In the genomic region with DNA sequence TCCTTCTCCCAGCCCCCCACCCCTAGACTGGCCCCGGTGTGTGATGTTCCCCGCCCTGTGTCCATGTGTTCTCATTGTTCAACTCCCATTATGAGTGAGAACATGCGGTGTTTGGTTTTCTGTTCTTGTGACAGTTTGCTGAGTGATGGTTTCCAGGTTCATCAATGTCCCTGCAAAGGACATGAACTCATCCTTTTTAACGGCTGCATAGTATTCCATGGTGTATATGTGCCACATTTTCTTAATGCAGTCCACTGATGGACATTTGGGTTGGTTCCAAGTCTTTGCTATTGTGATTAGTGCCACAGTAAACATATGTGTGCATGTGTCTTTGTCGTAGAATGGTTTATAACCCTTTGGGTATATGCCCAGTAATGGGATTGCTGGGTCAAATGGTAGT, we compare ENCODE assay signal across 14 cellular contexts. TPM values are rescaled to one million over a fixed set of nuclear protein-coding genes. Genes with fewer than 3 reads are reported as not detected.
"Had no signal": no experiment of that assay in that cellular context is flagged by ENCODE, and none has a peak within 500 bp of the region (broad histone marks: within the 10 kb centered on the region; RNA-seq: fewer than 3 reads in every experiment).

No MANE protein-coding gene starts in this region.

RNA-seq across cellular contexts. Expression of a gene that starts 4.7 kb away (rescaled TPM):
- total RNA-seq: activated naive CD4-positive, alpha-beta T cell treated with anti-CD3 and anti-CD28 coated beads for 36 hours; activated naive CD4-positive, alpha-beta T cell treated with anti-CD3 and anti-CD28 coated beads, Interleukin-2, amount 50 U/mL, for 72 hours; activated naive CD8-positive, alpha-beta T cell treated with anti-CD3 and anti-CD28 coated beads for 36 hours; activated T-cell treated with anti-CD3 and anti-CD28 coated beads, Interleukin-2, amount 50 U/mL, for 4 hours; activated T-cell treated with anti-CD3 and anti-CD28 coated beads, Interleukin-2, amount 50 U/mL, for 72 hours; activated T-helper 1 cell treated with anti-CD3 and anti-CD28 coated beads, Interleukin-12 subunit alpha, Interleukin-12 subunit beta, Interleukin-2, Interleukin-4 antibody, amounts not matched to agents 30 ng/mL and 10 ng/mL and 1 ng/mL, durations not matched to agents 14 hours and 24 hours and 36 hours; activated T-helper 17 cell treated with anti-CD3 and anti-CD28 coated beads, Interleukin-2, amount 50 U/mL, for 72 hours; activated T-helper 2 cell treated with anti-CD3 and anti-CD28 coated beads, Interferon-gamma antibody, Interleukin-2, Interleukin-4, amounts not matched to agents 10 μg/mL and 5 μg/mL and 100 μg/mL, durations not matched to agents 14 hours and 24 hours and 36 hours; ascending aorta; astrocyte; bronchial epithelial cell; cardiac muscle cell; chondrocyte had no signal
- polyA plus RNA-seq: cardiac muscle cell had no signal

RNA-seq across cellular contexts. Expression of a gene that starts 15.2 kb away (rescaled TPM):
- total RNA-seq: activated naive CD4-positive, alpha-beta T cell treated with anti-CD3 and anti-CD28 coated beads for 36 hours; activated naive CD4-positive, alpha-beta T cell treated with anti-CD3 and anti-CD28 coated beads, Interleukin-2, amount 50 U/mL, for 72 hours; activated naive CD8-positive, alpha-beta T cell treated with anti-CD3 and anti-CD28 coated beads for 36 hours; activated naive CD8-positive, alpha-beta T cell treated with anti-CD3 and anti-CD28 coated beads, Interleukin-2, amount 10 ng/mL, durations not matched to agents 7 days and 5 days; activated T-cell treated with anti-CD3 and anti-CD28 coated beads, Interleukin-2, amount 50 U/mL, for 4 hours; activated T-cell treated with anti-CD3 and anti-CD28 coated beads, Interleukin-2, amount 50 U/mL, for 72 hours; activated T-helper 1 cell treated with anti-CD3 and anti-CD28 coated beads, Interleukin-12 subunit alpha, Interleukin-12 subunit beta, Interleukin-2, Interleukin-4 antibody, amounts not matched to agents 30 ng/mL and 10 ng/mL and 1 ng/mL, durations not matched to agents 14 hours and 24 hours and 36 hours; activated T-helper 17 cell treated with anti-CD3 and anti-CD28 coated beads, Interleukin-2, amount 50 U/mL, for 72 hours; activated T-helper 2 cell treated with anti-CD3 and anti-CD28 coated beads, Interferon-gamma antibody, Interleukin-2, Interleukin-4, amounts not matched to agents 10 μg/mL and 5 μg/mL and 100 μg/mL, durations not matched to agents 14 hours and 24 hours and 36 hours; ascending aorta; astrocyte; bronchial epithelial cell; cardiac muscle cell; chondrocyte had no signal
- polyA plus RNA-seq: cardiac muscle cell had no signal

RNA-seq across cellular contexts. Expression of a gene that starts 52.0 kb away (rescaled TPM):
- total RNA-seq: activated T-helper 1 cell treated with anti-CD3 and anti-CD28 coated beads, Interleukin-12 subunit alpha, Interleukin-12 subunit beta, Interleukin-2, Interleukin-4 antibody, amounts not matched to agents 30 ng/mL and 10 ng/mL and 1 ng/mL, durations not matched to agents 14 hours and 24 hours and 36 hours; activated T-helper 2 cell treated with anti-CD3 and anti-CD28 coated beads, Interferon-gamma antibody, Interleukin-2, Interleukin-4, amounts not matched to agents 10 μg/mL and 5 μg/mL and 100 μg/mL, durations not matched to agents 14 hours and 24 hours and 36 hours; astrocyte; bronchial epithelial cell; cardiac muscle cell; chondrocyte had no signal
- polyA plus RNA-seq: cardiac muscle cell had no signal
